Comparison of ENCODE assay signal across 8 cellular contexts in the genomic region with DNA sequence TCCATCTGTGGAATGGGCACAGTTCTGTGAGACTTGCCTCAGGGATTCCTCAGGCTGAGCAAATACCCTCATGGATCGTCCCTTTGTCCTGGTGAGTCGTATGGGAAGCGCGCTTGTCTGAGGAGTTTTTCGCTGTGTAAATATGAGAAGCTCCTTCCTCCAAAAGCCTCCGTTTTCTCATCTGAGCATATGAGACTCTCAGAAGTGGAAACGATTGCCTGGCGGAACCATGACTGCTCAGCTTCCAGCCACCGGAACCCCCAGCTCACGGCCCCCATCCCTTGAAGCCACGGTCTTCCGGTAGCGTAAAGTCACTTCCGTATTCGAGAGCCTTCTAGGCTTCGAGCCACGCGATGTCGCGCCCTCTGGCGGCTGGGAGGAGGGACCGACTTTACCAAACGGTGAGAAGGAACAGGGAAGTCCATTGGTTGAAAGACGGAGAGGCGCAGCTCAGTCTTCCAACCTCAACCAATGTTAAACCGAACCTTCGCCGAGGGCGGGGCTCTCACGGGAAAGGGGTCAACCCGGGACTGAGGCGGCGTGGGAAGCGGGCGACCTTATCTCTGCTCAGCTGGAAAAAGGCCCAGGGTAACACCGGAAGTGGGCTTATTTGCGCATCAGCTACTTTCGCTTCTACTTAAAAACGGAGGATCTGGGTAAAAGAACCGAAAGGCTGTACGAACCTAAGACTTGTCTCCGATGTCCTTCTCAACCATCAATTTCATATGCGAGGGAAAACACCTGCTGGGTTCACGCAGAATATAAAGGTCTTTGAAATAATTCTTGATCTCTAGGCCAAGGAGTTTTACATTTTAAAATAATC. TPM values are rescaled to one million over a fixed set of nuclear protein-coding genes. Genes with fewer than 3 reads are reported as not detected.
A peak's percentile ranks its signal among the peaks of the same experiment; 100 is the strongest.
DNase-seq lines count a peak whose midpoint lies in the region; ATAC-seq and TF ChIP-seq lines count a peak whose summit lies in the region.

No MANE protein-coding gene starts in this region.

- peak overlapping the region; percentile 92 for H3K27ac Mint-ChIP-seq in GM23338
- H3K27ac Mint-ChIP-seq in activated T-helper 2 cell treated with anti-CD3 and anti-CD28 coated beads, Interferon-gamma antibody, Interleukin-2, Interleukin-4, amounts not matched to agents 10 μg/mL and 5 μg/mL and 100 μg/mL, durations not matched to agents 14 hours and 24 hours and 36 hours: peak overlapping the region; percentile 96
- H3K27ac Mint-ChIP-seq in naive thymus-derived CD8-positive, alpha-beta T cell: peak overlapping the region; percentile 92 to 97 (median 96)

- H3K4me3 Mint-ChIP-seq in GM23338: peak overlapping the region; percentile 92
- H3K4me3 Mint-ChIP-seq in activated T-helper 2 cell treated with anti-CD3 and anti-CD28 coated beads, Interferon-gamma antibody, Interleukin-2, Interleukin-4, amounts not matched to agents 10 μg/mL and 5 μg/mL and 100 μg/mL, durations not matched to agents 14 hours and 24 hours and 36 hours (ENCODE audit: low read depth): peak overlapping the region; percentile 96
- peak overlapping the region; percentile 87 to 97 (median 94) for H3K4me3 Mint-ChIP-seq in naive thymus-derived CD8-positive, alpha-beta T cell

- peak overlapping the region; percentile 86 for H2AFZ ChIP-seq in GM23338

- H3K4me3 ChIP-seq in GM23338 (peak overlapping the region; percentile 53), fibroblast of mammary gland (ENCODE audit: control insufficient read depth, low read depth, low read length) (peak overlapping the region; percentile 94)

- H3K4me2 ChIP-seq in GM23338: peak overlapping the region; percentile 65

- TF ChIP-seq CTCF in GM23338 (conservative IDR thresholded peaks at IDR 0.05; ENCODE audit: low read depth in 2 of 2): peak; percentile 88 to 95
- peak; percentile 96 for TF ChIP-seq CTCF in fibroblast of mammary gland (conservative IDR thresholded peaks at IDR 0.05; ENCODE audit: control insufficient read depth, insufficient read depth, low read depth, low read length)

- H3K27me3 Mint-ChIP-seq in GM23338 (ENCODE audit: insufficient read depth, low read depth, poor library complexity): peaks cover 11% of the 10 kb centered on the region
- no peaks in the 10 kb centered on the region for H3K27me3 Mint-ChIP-seq in activated T-helper 2 cell treated with anti-CD3 and anti-CD28 coated beads, Interferon-gamma antibody, Interleukin-2, Interleukin-4, amounts not matched to agents 10 μg/mL and 5 μg/mL and 100 μg/mL, durations not matched to agents 14 hours and 24 hours and 36 hours (ENCODE audit: low read depth)
- no peaks in the 10 kb centered on the region for H3K27me3 Mint-ChIP-seq in naive thymus-derived CD8-positive, alpha-beta T cell

- no peaks in the 10 kb centered on the region; the same call in 1 of the 2 replicates for H3F3A ChIP-seq in GM23338 (replicated peaks; ENCODE audit: low read depth)

- peak; percentile 98 for ATAC-seq in GM23338
- peak; percentile 93 to 94 for ATAC-seq in naive thymus-derived CD8-positive, alpha-beta T cell

- DNase-seq in ELF-1 (ENCODE audit: low read depth, low spot score): peak; percentile 99
- DNase-seq in GM23338 (ENCODE audit: low spot score): peak; percentile 98
- DNase-seq in LHCN-M2 (ENCODE audit: low read depth): peak; percentile 99
- peak; percentile 100 for DNase-seq in RPMI7951 (ENCODE audit: low read depth)
- peak; percentile 99 for DNase-seq in activated T-helper 2 cell treated with anti-CD3 and anti-CD28 coated beads, Interferon-gamma antibody, Interleukin-2, Interleukin-4, amounts not matched to agents 10 μg/mL and 5 μg/mL and 100 μg/mL, durations not matched to agents 14 hours and 24 hours and 36 hours (ENCODE audit: low spot score)
- DNase-seq in fibroblast of mammary gland (ENCODE audit: low read depth): peak; percentile 99
- DNase-seq in naive thymus-derived CD8-positive, alpha-beta T cell: peak; percentile 95 to 99 (median 98)
- DNase-seq in stimulated activated naive CD4-positive, alpha-beta T cell (lab: John Stamatoyannopoulos, UW): peak; percentile 92 to 98 (median 98)

- H3K9me2 ChIP-seq in GM23338 (ENCODE audit: insufficient read depth): peaks cover 3% of the 10 kb centered on the region; the same call in 1 of the 2 replicates

- no peak overlapping the region for H3K27ac ChIP-seq in GM23338 (ENCODE audit: low read depth)

- no peaks in the 10 kb centered on the region for H4K20me1 ChIP-seq in GM23338 (replicated peaks; ENCODE audit: insufficient read depth)

- peaks cover 15% of the 10 kb centered on the region; the same call in 1 of the 2 replicates for H3K27me3 ChIP-seq in GM23338 (ENCODE audit: insufficient read depth)

- H3K79me2 ChIP-seq in GM23338 (replicated peaks; ENCODE audit: insufficient read depth): no peaks in the 10 kb centered on the region

- POLR2A ChIA-PET in naive thymus-derived CD8-positive, alpha-beta T cell (lab: Charles Lee): interaction anchor here (0.6 to 2.5 kb wide), 25 partner anchors 8 to 490 kb away, joined by 3 to 34 read pairs (median 4); partner anchors contain the start of genes AZIN2, RBBP4, RNF19B and TRIM62

- H3K4me1 Mint-ChIP-seq in GM23338: peaks cover 14% of the 10 kb centered on the region
- H3K4me1 Mint-ChIP-seq in activated T-helper 2 cell treated with anti-CD3 and anti-CD28 coated beads, Interferon-gamma antibody, Interleukin-2, Interleukin-4, amounts not matched to agents 10 μg/mL and 5 μg/mL and 100 μg/mL, durations not matched to agents 14 hours and 24 hours and 36 hours (ENCODE audit: low read depth): peaks cover 47% of the 10 kb centered on the region
- H3K4me1 Mint-ChIP-seq in naive thymus-derived CD8-positive, alpha-beta T cell: peaks cover 22 to 55% (median 51%) of the 10 kb centered on the region in 4 donors

- peaks cover 8% of the 10 kb centered on the region for H3K36me3 Mint-ChIP-seq in GM23338 (ENCODE audit: low read depth)
- peaks cover 41% of the 10 kb centered on the region for H3K36me3 Mint-ChIP-seq in activated T-helper 2 cell treated with anti-CD3 and anti-CD28 coated beads, Interferon-gamma antibody, Interleukin-2, Interleukin-4, amounts not matched to agents 10 μg/mL and 5 μg/mL and 100 μg/mL, durations not matched to agents 14 hours and 24 hours and 36 hours (ENCODE audit: low read depth)
- H3K36me3 Mint-ChIP-seq in naive thymus-derived CD8-positive, alpha-beta T cell: peaks cover 0 to 6% (median 0%) of the 10 kb centered on the region in 3 donors

- H3K36me3 ChIP-seq in GM23338 (ENCODE audit: insufficient read depth): no peaks in the 10 kb centered on the region

- intact Hi-C loops in activated T-helper 2 cell treated with anti-CD3 and anti-CD28 coated beads, Interferon-gamma antibody, Interleukin-2, Interleukin-4, amounts not matched to agents 10 μg/mL and 5 μg/mL and 100 μg/mL, durations not matched to agents 14 hours and 24 hours and 36 hours (cut with micrococcal nuclease): loop anchor here (1.0 to 5.0 kb wide), 7 partner anchors 28 to 310 kb away; partner anchors contain the start of genes AK2, AZIN2, RNF19B and S100PBP

- no peaks in the 10 kb centered on the region; the same call in 2 of the 3 replicates for H3K9me3 Mint-ChIP-seq in GM23338
- no peaks in the 10 kb centered on the region for H3K9me3 Mint-ChIP-seq in activated T-helper 2 cell treated with anti-CD3 and anti-CD28 coated beads, Interferon-gamma antibody, Interleukin-2, Interleukin-4, amounts not matched to agents 10 μg/mL and 5 μg/mL and 100 μg/mL, durations not matched to agents 14 hours and 24 hours and 36 hours
- H3K9me3 Mint-ChIP-seq in naive thymus-derived CD8-positive, alpha-beta T cell: no peaks in the 10 kb centered on the region

- H3K4me1 ChIP-seq in GM23338 (ENCODE audit: insufficient read depth): peaks cover 23% of the 10 kb centered on the region

TF ChIP-seq in GM23338, 12 proteins besides CTCF, POLR2A, EP300 and RAD21:
- TF ChIP-seq JUNB (IDR thresholded peaks at IDR 0.05; ENCODE audit: unreplicated experiment): no peak
- TF ChIP-seq CREB1 (CRISPR knock-in tag; IDR thresholded peaks at IDR 0.05; ENCODE audit: low read depth): peak; percentile 82
- no peak for TF ChIP-seq ZNF114 (CRISPR knock-in tag; IDR thresholded peaks at IDR 0.05)
- TF ChIP-seq ETS1 (IDR thresholded peaks at IDR 0.05): peak; percentile 77
- peak; percentile 69 for TF ChIP-seq POLR2AphosphoS5 (IDR thresholded peaks at IDR 0.05; ENCODE audit: low read depth)

RNA-seq across cellular contexts. Expression of gene AZIN2, which starts 46.3 kb away (rescaled TPM):
- total RNA-seq in GM23338 (2014; rRNA removed; shearing (Covaris generic)): 1.2 and 1.4 TPM in 2 replicates
- 0.28 and 0.37 TPM in 2 replicates for polyA plus RNA-seq in GM23338 (2016; fragmentation: Nextera tagmentation; extraction: Ambion mirVana)
- 4.9 and 5.0 TPM in 2 replicates for total RNA-seq in LHCN-M2 (2014; rRNA removed)
- polyA plus RNA-seq in LHCN-M2 (2012): 8.0 TPM
- 9.4 TPM in 2 replicates for total RNA-seq in RPMI7951 (2014; rRNA removed; shearing (Covaris generic))
- 2.4 and 2.9 TPM in 2 replicates for total RNA-seq in activated T-helper 2 cell treated with anti-CD3 and anti-CD28 coated beads, Interferon-gamma antibody, Interleukin-2, Interleukin-4, amounts not matched to agents 10 μg/mL and 5 μg/mL and 100 μg/mL, durations not matched to agents 14 hours and 24 hours and 36 hours
- 10 to 100 TPM; 10.6 to 11.3 TPM for total RNA-seq in naive thymus-derived CD8-positive, alpha-beta T cell
- polyA plus RNA-seq in naive thymus-derived CD8-positive, alpha-beta T cell: 10 to 100 TPM in 1 of 3 donors, 1 to 10 TPM in 2; 5.9 to 11.1 (median 7.8) TPM

RNA-seq across cellular contexts. Expression of gene TRIM62, which starts 54.6 kb away (rescaled TPM):
- total RNA-seq in GM23338 (2014; rRNA removed; shearing (Covaris generic)): 16.1 and 18.9 TPM in 2 replicates
- 2.7 and 2.9 TPM in 2 replicates for polyA plus RNA-seq in GM23338 (2016; fragmentation: Nextera tagmentation; extraction: Ambion mirVana)
- 11.5 and 11.9 TPM in 2 replicates for total RNA-seq in LHCN-M2 (2014; rRNA removed)
- 5.7 TPM for polyA plus RNA-seq in LHCN-M2 (2012)
- total RNA-seq in RPMI7951 (2014; rRNA removed; shearing (Covaris generic)): 5.6 and 6.2 TPM in 2 replicates
- total RNA-seq in activated T-helper 2 cell treated with anti-CD3 and anti-CD28 coated beads, Interferon-gamma antibody, Interleukin-2, Interleukin-4, amounts not matched to agents 10 μg/mL and 5 μg/mL and 100 μg/mL, durations not matched to agents 14 hours and 24 hours and 36 hours: 5.0 and 5.6 TPM in 2 replicates
- total RNA-seq in naive thymus-derived CD8-positive, alpha-beta T cell: 10 to 100 TPM; 15.5 to 17.6 TPM
- 1 to 10 TPM; 2.7 to 4.7 (median 4.0) TPM for polyA plus RNA-seq in naive thymus-derived CD8-positive, alpha-beta T cell
